In genomic region chr7:142603870-142604448, GRCh38 we compare ENCODE assay signal across 8 cellular contexts.
A peak's percentile ranks its signal among the peaks of the same experiment; 100 is the strongest.
DNase-seq lines count a peak whose midpoint lies in the region; ATAC-seq and TF ChIP-seq lines count a peak whose summit lies in the region.

No MANE protein-coding gene starts in this region.

- H3K27me3 ChIP-seq in adipocyte (replicated peaks; ENCODE audit: control insufficient read depth, insufficient read depth, low read length): no peaks in the 10 kb centered on the region

- peaks cover 10% of the 10 kb centered on the region for H3K4me1 ChIP-seq in adipocyte (ENCODE audit: control insufficient read depth, insufficient read depth, low read length)

- no peaks in the 10 kb centered on the region for H3K36me3 ChIP-seq in adipocyte (ENCODE audit: control insufficient read depth, insufficient read depth, low read length, severe bottlenecking)

- H3K9ac ChIP-seq in adipocyte (ENCODE audit: low read length): no peak overlapping the region

- DNase-seq in AG08395 (ENCODE audit: low spot score): peak; percentile 53
- DNase-seq in GM12865 (ENCODE audit: low read depth): peak; percentile 61
- DNase-seq in Jurkat, Clone E6-1 (ENCODE audit: low read depth, low spot score): peak; percentile 61
- peak; percentile 70 for DNase-seq in RPMI8226
- DNase-seq in adipocyte (ENCODE audit: low read depth): peak; percentile 87
- peak; percentile 25 for DNase-seq in iPS DF 4.7 (ENCODE audit: extremely low read depth, low spot score)
- peak; percentile 43 for DNase-seq in stimulated activated CD4-positive, alpha-beta T cell treated with anti-CD3 and anti-CD28 coated beads, Interleukin-1b, Interleukin-23, amount 100 ng/mL, for 48 hours

- H3K4me3 ChIP-seq in GM12865 (ENCODE audit: low read depth, low read length): no peak overlapping the region
- H3K4me3 ChIP-seq in Jurkat, Clone E6-1 (ENCODE audit: low read length): no peak overlapping the region
- H3K4me3 ChIP-seq in adipocyte (ENCODE audit: low read length): peak overlapping the region; percentile 38

- TF ChIP-seq CTCF in GM12865 (IDR thresholded peaks at IDR 0.05; ENCODE audit: insufficient read depth, low read depth, low read length, missing control alignments): peak; percentile 80

- no peak for ATAC-seq in GM19467 (IDR thresholded peaks at IDR 0.05; ENCODE audit: unreplicated experiment)

- no peaks in the 10 kb centered on the region for H3K9me3 ChIP-seq in adipocyte (ENCODE audit: control insufficient read depth, low read length)

Comparison
In these comparisons a context has a peak if more than half of its experiments do, and no peak if none do; other contexts are left out.
1. DNase-seq: peak in every context shown above with its lines; median percentile 87 in adipocyte; 70 in RPMI8226; 61 in GM12865; 61 in Jurkat, Clone E6-1; 53 in AG08395; 43 in stimulated activated CD4-positive, alpha-beta T cell treated with anti-CD3 and anti-CD28 coated beads, Interleukin-1b, Interleukin-23, amount 100 ng/mL, for 48 hours; 25 in iPS DF 4.7.